In genomic region chr6:9527679-9528286, GRCh38 we compare ENCODE assay signal across 1 cellular context.
TF ChIP-seq lines count a peak whose summit lies in the region.

No MANE protein-coding gene starts in this region.

TF ChIP-seq in A549, 52 proteins besides CTCF, POLR2A, EP300 and RAD21 (continued from another document):
- TF ChIP-seq ZSCAN20 (CRISPR knock-in tag; IDR thresholded peaks at IDR 0.05): no peak
